Comparison of ENCODE assay signal across 1 cellular context in the genomic region with DNA sequence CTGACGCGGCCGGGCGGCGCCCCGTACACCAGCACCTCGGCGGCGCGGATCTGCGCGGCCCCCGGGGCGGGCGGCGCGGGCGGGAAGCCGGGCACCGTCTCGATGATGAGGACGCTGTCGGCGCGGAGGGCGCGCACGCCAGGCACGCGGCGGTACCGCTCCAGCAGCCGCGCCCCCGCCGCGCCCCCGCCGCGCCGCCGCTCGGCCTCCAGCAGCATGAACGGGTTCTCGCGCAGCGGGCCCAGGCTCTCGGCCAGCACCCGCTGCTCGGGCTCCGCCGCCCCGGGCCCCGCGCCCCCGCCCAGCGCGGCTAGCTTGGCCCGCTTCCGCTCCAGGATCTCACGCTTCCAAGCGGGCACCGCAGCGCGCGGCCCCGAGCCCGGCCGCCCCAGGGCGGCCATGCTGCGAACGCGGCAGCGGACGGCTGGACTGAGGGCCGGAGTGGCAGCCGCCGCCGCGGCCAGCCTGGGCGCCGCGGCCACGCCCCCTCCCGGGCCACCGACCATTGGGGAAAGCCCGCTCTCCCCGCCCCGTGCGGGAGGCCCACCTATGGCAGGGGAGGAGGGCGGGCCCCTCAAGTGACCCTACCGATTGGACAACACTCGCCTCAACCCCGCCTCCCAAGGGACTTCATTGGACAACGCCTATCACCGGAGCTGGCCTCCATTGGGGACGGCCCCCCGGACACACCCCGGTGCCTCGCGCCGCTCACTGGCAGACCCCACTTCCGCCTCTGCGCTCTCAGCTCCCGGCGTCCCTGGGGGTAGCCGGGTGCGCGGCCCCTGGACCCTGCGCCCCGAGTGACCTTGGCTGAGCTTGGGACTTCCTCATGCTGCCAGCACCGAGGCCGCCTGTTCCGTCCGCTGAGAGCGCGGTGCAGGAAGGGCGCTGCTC.
TF ChIP-seq lines count a peak whose summit lies in the region.

A gene with protein sequence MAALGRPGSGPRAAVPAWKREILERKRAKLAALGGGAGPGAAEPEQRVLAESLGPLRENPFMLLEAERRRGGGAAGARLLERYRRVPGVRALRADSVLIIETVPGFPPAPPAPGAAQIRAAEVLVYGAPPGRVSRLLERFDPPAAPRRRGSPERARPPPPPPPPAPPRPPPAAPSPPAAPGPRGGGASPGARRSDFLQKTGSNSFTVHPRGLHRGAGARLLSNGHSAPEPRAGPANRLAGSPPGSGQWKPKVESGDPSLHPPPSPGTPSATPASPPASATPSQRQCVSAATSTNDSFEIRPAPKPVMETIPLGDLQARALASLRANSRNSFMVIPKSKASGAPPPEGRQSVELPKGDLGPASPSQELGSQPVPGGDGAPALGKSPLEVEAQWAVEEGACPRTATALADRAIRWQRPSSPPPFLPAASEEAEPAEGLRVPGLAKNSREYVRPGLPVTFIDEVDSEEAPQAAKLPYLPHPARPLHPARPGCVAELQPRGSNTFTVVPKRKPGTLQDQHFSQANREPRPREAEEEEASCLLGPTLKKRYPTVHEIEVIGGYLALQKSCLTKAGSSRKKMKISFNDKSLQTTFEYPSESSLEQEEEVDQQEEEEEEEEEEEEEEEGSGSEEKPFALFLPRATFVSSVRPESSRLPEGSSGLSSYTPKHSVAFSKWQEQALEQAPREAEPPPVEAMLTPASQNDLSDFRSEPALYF (minus strand): TSS at position 431 of the 894 bp plus-strand sequence. CDS start 30 bp downstream, at position 401.

TF ChIP-seq in HepG2, 621 proteins besides CTCF, POLR2A, EP300 and RAD21 (continued from another document):
- TF ChIP-seq ZNF644 (CRISPR knock-in tag; IDR thresholded peaks at IDR 0.05; ENCODE audit: low read depth) (no peak), PTBP1 (IDR thresholded peaks at IDR 0.05; ENCODE audit: low read depth, low read length, poor library complexity, severe bottlenecking) (no peak), BORCS8-MEF2B (CRISPR knock-in tag; IDR thresholded peaks at IDR 0.05) (no peak), MZF1 (CRISPR knock-in tag; IDR thresholded peaks at IDR 0.05; ENCODE audit: borderline replicate concordance) (no peak; the same call in 1 of the 2 replicates), ZKSCAN1 (IDR thresholded peaks at IDR 0.05; ENCODE audit: low read length) (no peak), ZMYM4 (CRISPR knock-in tag; IDR thresholded peaks at IDR 0.05) (peak; percentile 48; the same call in 1 of the 2 replicates), ZFYVE20 (CRISPR knock-in tag; IDR thresholded peaks at IDR 0.05; ENCODE audit: borderline replicate concordance, low read depth) (no peak), PCBP2 (optimal IDR thresholded peaks at IDR 0.05; ENCODE audit: low read depth, low read length, poor library complexity, severe bottlenecking) (no peak), ZNF263 (CRISPR knock-in tag; IDR thresholded peaks at IDR 0.05) (0 out of 2 replicates have a peak, but pooled peaks have one; percentile 27), JUN (CRISPR knock-in tag; IDR thresholded peaks at IDR 0.05) (peak; percentile 31; the same call in 1 of the 2 replicates), ZEB1 (IDR thresholded peaks at IDR 0.05; ENCODE audit: insufficient replicate concordance, low read depth) (peak; percentile 25)
- TF ChIP-seq, protein P1, sequence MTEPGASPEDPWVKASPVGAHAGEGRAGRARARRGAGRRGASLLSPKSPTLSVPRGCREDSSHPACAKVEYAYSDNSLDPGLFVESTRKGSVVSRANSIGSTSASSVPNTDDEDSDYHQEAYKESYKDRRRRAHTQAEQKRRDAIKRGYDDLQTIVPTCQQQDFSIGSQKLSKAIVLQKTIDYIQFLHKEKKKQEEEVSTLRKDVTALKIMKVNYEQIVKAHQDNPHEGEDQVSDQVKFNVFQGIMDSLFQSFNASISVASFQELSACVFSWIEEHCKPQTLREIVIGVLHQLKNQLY (CRISPR knock-in tag; IDR thresholded peaks at IDR 0.05), result peak; percentile 66; the same call in 1 of the 2 replicates
- TF ChIP-seq, protein P2, sequence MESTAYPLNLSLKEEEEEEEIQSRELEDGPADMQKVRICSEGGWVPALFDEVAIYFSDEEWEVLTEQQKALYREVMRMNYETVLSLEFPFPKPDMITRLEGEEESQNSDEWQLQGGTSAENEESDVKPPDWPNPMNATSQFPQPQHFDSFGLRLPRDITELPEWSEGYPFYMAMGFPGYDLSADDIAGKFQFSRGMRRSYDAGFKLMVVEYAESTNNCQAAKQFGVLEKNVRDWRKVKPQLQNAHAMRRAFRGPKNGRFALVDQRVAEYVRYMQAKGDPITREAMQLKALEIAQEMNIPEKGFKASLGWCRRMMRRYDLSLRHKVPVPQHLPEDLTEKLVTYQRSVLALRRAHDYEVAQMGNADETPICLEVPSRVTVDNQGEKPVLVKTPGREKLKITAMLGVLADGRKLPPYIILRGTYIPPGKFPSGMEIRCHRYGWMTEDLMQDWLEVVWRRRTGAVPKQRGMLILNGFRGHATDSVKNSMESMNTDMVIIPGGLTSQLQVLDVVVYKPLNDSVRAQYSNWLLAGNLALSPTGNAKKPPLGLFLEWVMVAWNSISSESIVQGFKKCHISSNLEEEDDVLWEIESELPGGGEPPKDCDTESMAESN (CRISPR knock-in tag; conservative IDR thresholded peaks at IDR 0.05), result peak; percentile 72; the same call in 1 of the 2 replicates
- TF ChIP-seq, protein P3, sequence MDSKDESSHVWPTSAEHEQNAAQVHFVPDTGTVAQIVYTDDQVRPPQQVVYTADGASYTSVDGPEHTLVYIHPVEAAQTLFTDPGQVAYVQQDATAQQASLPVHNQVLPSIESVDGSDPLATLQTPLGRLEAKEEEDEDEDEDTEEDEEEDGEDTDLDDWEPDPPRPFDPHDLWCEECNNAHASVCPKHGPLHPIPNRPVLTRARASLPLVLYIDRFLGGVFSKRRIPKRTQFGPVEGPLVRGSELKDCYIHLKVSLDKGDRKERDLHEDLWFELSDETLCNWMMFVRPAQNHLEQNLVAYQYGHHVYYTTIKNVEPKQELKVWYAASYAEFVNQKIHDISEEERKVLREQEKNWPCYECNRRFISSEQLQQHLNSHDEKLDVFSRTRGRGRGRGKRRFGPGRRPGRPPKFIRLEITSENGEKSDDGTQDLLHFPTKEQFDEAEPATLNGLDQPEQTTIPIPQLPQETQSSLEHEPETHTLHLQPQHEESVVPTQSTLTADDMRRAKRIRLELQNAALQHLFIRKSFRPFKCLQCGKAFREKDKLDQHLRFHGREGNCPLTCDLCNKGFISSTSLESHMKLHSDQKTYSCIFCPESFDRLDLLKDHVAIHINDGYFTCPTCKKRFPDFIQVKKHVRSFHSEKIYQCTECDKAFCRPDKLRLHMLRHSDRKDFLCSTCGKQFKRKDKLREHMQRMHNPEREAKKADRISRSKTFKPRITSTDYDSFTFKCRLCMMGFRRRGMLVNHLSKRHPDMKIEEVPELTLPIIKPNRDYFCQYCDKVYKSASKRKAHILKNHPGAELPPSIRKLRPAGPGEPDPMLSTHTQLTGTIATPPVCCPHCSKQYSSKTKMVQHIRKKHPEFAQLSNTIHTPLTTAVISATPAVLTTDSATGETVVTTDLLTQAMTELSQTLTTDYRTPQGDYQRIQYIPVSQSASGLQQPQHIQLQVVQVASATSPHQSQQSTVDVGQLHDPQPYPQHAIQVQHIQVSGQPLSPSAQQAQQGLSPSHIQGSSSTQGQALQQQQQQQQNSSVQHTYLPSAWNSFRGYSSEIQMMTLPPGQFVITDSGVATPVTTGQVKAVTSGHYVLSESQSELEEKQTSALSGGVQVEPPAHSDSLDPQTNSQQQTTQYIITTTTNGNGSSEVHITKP (CRISPR knock-in tag; IDR thresholded peaks at IDR 0.05; ENCODE audit: low read depth), result peak; percentile 70
- TF ChIP-seq, protein P4, sequence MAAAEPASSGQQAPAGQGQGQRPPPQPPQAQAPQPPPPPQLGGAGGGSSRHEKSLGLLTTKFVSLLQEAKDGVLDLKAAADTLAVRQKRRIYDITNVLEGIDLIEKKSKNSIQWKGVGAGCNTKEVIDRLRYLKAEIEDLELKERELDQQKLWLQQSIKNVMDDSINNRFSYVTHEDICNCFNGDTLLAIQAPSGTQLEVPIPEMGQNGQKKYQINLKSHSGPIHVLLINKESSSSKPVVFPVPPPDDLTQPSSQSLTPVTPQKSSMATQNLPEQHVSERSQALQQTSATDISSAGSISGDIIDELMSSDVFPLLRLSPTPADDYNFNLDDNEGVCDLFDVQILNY (CRISPR knock-in tag; conservative IDR thresholded peaks at IDR 0.05), result 0 out of 2 replicates have a peak, but pooled peaks have one; percentile 29
- TF ChIP-seq, protein P5, sequence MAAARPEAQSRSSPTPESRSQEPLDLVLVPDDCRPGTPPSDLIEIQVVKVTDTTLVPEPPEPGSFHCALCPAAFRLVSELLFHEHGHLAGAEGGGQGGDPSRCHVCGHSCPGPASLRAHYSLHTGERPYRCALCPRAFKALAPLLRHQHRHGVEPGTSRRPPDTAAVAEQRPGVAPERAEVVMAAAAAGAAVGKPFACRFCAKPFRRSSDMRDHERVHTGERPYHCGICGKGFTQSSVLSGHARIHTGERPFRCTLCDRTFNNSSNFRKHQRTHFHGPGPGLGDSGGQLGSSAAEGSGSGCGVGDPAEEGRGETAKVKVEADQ (CRISPR knock-in tag; IDR thresholded peaks at IDR 0.05; ENCODE audit: borderline replicate concordance), result peak; percentile 80; the same call in 1 of the 2 replicates
